6 cellular contexts compared by ENCODE assay signal in genomic region chr9:38968651-38969374, GRCh38.
A peak's percentile ranks its signal among the peaks of the same experiment; 100 is the strongest.
DNase-seq lines count a peak whose midpoint lies in the region; ATAC-seq, FAIRE-seq and TF ChIP-seq lines count a peak whose summit lies in the region.
"Not testable (repeated sequence)": the region's sequence is repeated elsewhere in the genome, so short reads cannot be mapped to it uniquely, and the experiment has no call there.

No MANE protein-coding gene starts in this region.

- ATAC-seq in PC-3: peak; percentile 81
- peak; percentile 43 for ATAC-seq in activated T-helper 17 cell treated with anti-CD3 and anti-CD28 coated beads, Interleukin-2, amount 50 U/mL, for 72 hours (replicated peaks)
- peak; percentile 68 for ATAC-seq in esophagus mucosa
- peak in 3 of 4 donors; percentile 5 to 72 (median 55) for ATAC-seq in heart left ventricle
- ATAC-seq in left lung: peak; percentile 45
- ATAC-seq in pancreas: peak; percentile 90 to 99 (median 94)

- CTCF ChIA-PET in PC-3 (lab: Charles Lee): not testable (repeated sequence)

- intact Hi-C loops in PC-3 (cut with micrococcal nuclease); heart left ventricle (cut with DNase I); left lung (cut with DNase I); pancreas (cut with DNase I): not testable (repeated sequence)

- H3K4me1 Mint-ChIP-seq in activated T-helper 17 cell treated with anti-CD3 and anti-CD28 coated beads, Interleukin-2, amount 50 U/mL, for 72 hours: not testable (repeated sequence)

- not testable (repeated sequence) for BruUV-seq in PC-3 (replicated peaks; lab: Mats Ljungman, UMichigan)

- not testable (repeated sequence) for H4K20me1 ChIP-seq in PC-3 (ENCODE audit: low read length)

- not testable (repeated sequence) for H3K4me3 Mint-ChIP-seq in activated T-helper 17 cell treated with anti-CD3 and anti-CD28 coated beads, Interleukin-2, amount 50 U/mL, for 72 hours

- H3K79me2 ChIP-seq in PC-3 (ENCODE audit: low read length): not testable (repeated sequence)

- WGBS in heart left ventricle, 4 donors: 53 to 76% (median 60%) methylated on average over 1 to 5 of the region's 10 CpGs; no CpG with 5 or more reads in 1 of the 4 donors
- 38 to 40% methylated on average over 5 of the region's 10 CpGs for WGBS in pancreas, 2 donors

- not testable (repeated sequence) for H3K27me3 Mint-ChIP-seq in activated T-helper 17 cell treated with anti-CD3 and anti-CD28 coated beads, Interleukin-2, amount 50 U/mL, for 72 hours

- H3K9me3 ChIP-seq in PC-3 (ENCODE audit: low read length); heart left ventricle; left lung; pancreas: not testable (repeated sequence)

- not testable (repeated sequence) for DNase-seq in PC-3, heart left ventricle, left lung, pancreas

- H3K27ac ChIP-seq in PC-3 (ENCODE audit: low read length); heart left ventricle; left lung; pancreas: not testable (repeated sequence)

- not testable (repeated sequence) for H2AFZ ChIP-seq in PC-3 (ENCODE audit: low read length)

- not testable (repeated sequence) for H3K4me1 ChIP-seq in PC-3 (ENCODE audit: insufficient read depth, low read length); heart left ventricle; left lung; pancreas

- peak; percentile 77 for FAIRE-seq in pancreas (lab: Jason Lieb, UNC)

- TF ChIP-seq POLR2A in heart left ventricle (IDR thresholded peaks at IDR 0.05): not testable (repeated sequence)

- H3K36me3 ChIP-seq in PC-3 (ENCODE audit: low read depth, low read length); heart left ventricle; left lung; pancreas: not testable (repeated sequence)

- not testable (repeated sequence) for H3K9ac ChIP-seq in PC-3 (ENCODE audit: low read length)

- POLR2A ChIA-PET in PC-3 (lab: Charles Lee; ENCODE audit: unreplicated experiment): not testable (repeated sequence)

- H3K27ac Mint-ChIP-seq in activated T-helper 17 cell treated with anti-CD3 and anti-CD28 coated beads, Interleukin-2, amount 50 U/mL, for 72 hours: not testable (repeated sequence)

- H3K9me3 Mint-ChIP-seq in activated T-helper 17 cell treated with anti-CD3 and anti-CD28 coated beads, Interleukin-2, amount 50 U/mL, for 72 hours: not testable (repeated sequence)

- H3K4me3 ChIP-seq in PC-3 (ENCODE audit: low read length); heart left ventricle; left lung; pancreas: not testable (repeated sequence)

- not testable (repeated sequence) for H3K27me3 ChIP-seq in PC-3 (ENCODE audit: low read length); heart left ventricle; left lung; pancreas

- H3F3A ChIP-seq in PC-3 (ENCODE audit: low read length, unreplicated experiment): not testable (repeated sequence)

- TF ChIP-seq CTCF in PC-3 (conservative IDR thresholded peaks at IDR 0.05; ENCODE audit: low read depth, low read length); heart left ventricle (IDR thresholded peaks at IDR 0.05); left lung (IDR thresholded peaks at IDR 0.05); pancreas (IDR thresholded peaks at IDR 0.05): not testable (repeated sequence)

- H3K4me2 ChIP-seq in PC-3 (ENCODE audit: low read length): not testable (repeated sequence)

- not testable (repeated sequence) for H3K36me3 Mint-ChIP-seq in activated T-helper 17 cell treated with anti-CD3 and anti-CD28 coated beads, Interleukin-2, amount 50 U/mL, for 72 hours (ENCODE audit: low read depth)

- not testable (repeated sequence) for H3K9me2 ChIP-seq in PC-3 (replicated peaks; ENCODE audit: low read length)

Comparison
In these comparisons a context has a peak if more than half of its experiments do, and no peak if none do; other contexts are left out.
1. ATAC-seq: peak in every context shown above with its lines; median percentile 94 in pancreas; 81 in PC-3; 68 in esophagus mucosa; 55 in heart left ventricle; 45 in left lung; 43 in activated T-helper 17 cell treated with anti-CD3 and anti-CD28 coated beads, Interleukin-2, amount 50 U/mL, for 72 hours.